9 cellular contexts compared by ENCODE assay signal in genomic region chr4:123340381-123340701, GRCh38. TPM values are rescaled to one million over a fixed set of nuclear protein-coding genes. Genes with fewer than 3 reads are reported as not detected.
A peak's percentile ranks its signal among the peaks of the same experiment; 100 is the strongest.
DNase-seq lines count a peak whose midpoint lies in the region; ATAC-seq and TF ChIP-seq lines count a peak whose summit lies in the region.
"Had no signal": no experiment of that assay in that cellular context is flagged by ENCODE, and none has a peak within 500 bp of the region (broad histone marks: within the 10 kb centered on the region; RNA-seq: fewer than 3 reads in every experiment).

No MANE protein-coding gene starts in this region.

- no peaks in the 10 kb centered on the region for H3K27me3 ChIP-seq in SK-N-SH (ENCODE audit: insufficient read depth)

- no peak overlapping the region for H3K9ac ChIP-seq in SK-N-SH

- H3K36me3 ChIP-seq in SK-N-SH (replicated peaks in 1 of 2; ENCODE audit: control insufficient read depth in 1 of 2, insufficient read depth in 2 of 2, low read length in 1 of 2): no peaks in the 10 kb centered on the region

- ATAC-seq in HG03108 (IDR thresholded peaks at IDR 0.05; ENCODE audit: unreplicated experiment): no peak

- H4K20me1 ChIP-seq in SK-N-SH (ENCODE audit: insufficient read depth): no peaks in the 10 kb centered on the region

- TF ChIP-seq CTCF in HFF-Myc (IDR thresholded peaks at IDR 0.05; ENCODE audit: low read depth, low read length, missing control alignments) (no peak), SK-N-SH (IDR thresholded peaks at IDR 0.05) (no peak)

- no peaks in the 10 kb centered on the region for H3K79me2 ChIP-seq in SK-N-SH (ENCODE audit: insufficient read depth)

- no peaks in the 10 kb centered on the region for H3F3A ChIP-seq in SK-N-SH (replicated peaks; ENCODE audit: insufficient read depth)

- H3K4me1 ChIP-seq in SK-N-SH (ENCODE audit: control insufficient read depth in 1 of 2, insufficient read depth in 2 of 2, low read depth in 1 of 2, low read length in 1 of 2): no peaks in the 10 kb centered on the region

- no peak overlapping the region for H3K27ac ChIP-seq in SK-N-SH (ENCODE audit: low read depth in 2 of 2, low read length in 1 of 2)

- no peak overlapping the region for H3K4me2 ChIP-seq in SK-N-SH

- H3K4me3 ChIP-seq in HFF-Myc (replicated peaks; ENCODE audit: low read depth, low read length): no peak overlapping the region
- H3K4me3 ChIP-seq in SK-N-SH (ENCODE audit: low read depth in 2 of 2, low read length in 1 of 2): no peak overlapping the region

- peak; percentile 63 for DNase-seq in HFF-Myc (ENCODE audit: extremely low read depth, low read depth)
- no peak for DNase-seq in SK-N-SH
- DNase-seq in glomerular endothelial cell (ENCODE audit: extremely low read depth, low read depth, low spot score): peak; percentile 93
- DNase-seq in stromal cell of bone marrow (ENCODE audit: low read depth): peak; percentile 85
- no peak for DNase-seq in activated CD4-positive, alpha-beta T cell treated with anti-CD3 and anti-CD28 coated beads, Interleukin-2, amount 50 U/mL, for 1 hour
- no peak for DNase-seq in epidermal melanocyte (ENCODE audit: insufficient read length, low spot score)
- DNase-seq in SKM-1 (lab: John Stamatoyannopoulos, UW; ENCODE audit: unreplicated experiment): no peak
- DNase-seq: mesendoderm had no signal

- H3K9me3 ChIP-seq in SK-N-SH: no peaks in the 10 kb centered on the region

- no peak for TF ChIP-seq RAD21 in SK-N-SH (IDR thresholded peaks at IDR 0.05; ENCODE audit: low read length)

- H3K9me2 ChIP-seq in SK-N-SH: no peaks in the 10 kb centered on the region

- POLR2A ChIA-PET in SK-N-SH (lab: Yijun Ruan, JAX): no interaction called here

- CTCF ChIA-PET in SK-N-SH (lab: Yijun Ruan, JAX): interaction anchor here (0.8 kb wide), 1 partner anchor 12 kb away, joined by 3 read pairs; no protein-coding TSS in a partner anchor

- 60% methylated on average over 7 of the region's 7 CpGs for WGBS in SK-N-SH (ENCODE audit: low lambda C conversion rate)

- TF ChIP-seq EP300 in SK-N-SH (IDR thresholded peaks at IDR 0.05; ENCODE audit: borderline replicate concordance in 1 of 2, low read depth in 1 of 2, low read length in 1 of 2): no peak

- peak overlapping the region; percentile 65; the same call in 1 of the 2 replicates for H2AFZ ChIP-seq in SK-N-SH (ENCODE audit: low read depth)

TF ChIP-seq in SK-N-SH, 30 proteins besides CTCF, POLR2A, EP300 and RAD21:
- TF ChIP-seq IRF3 (IDR thresholded peaks at IDR 0.05; ENCODE audit: low read depth, low read length): no peak
- TF ChIP-seq, protein P1, sequence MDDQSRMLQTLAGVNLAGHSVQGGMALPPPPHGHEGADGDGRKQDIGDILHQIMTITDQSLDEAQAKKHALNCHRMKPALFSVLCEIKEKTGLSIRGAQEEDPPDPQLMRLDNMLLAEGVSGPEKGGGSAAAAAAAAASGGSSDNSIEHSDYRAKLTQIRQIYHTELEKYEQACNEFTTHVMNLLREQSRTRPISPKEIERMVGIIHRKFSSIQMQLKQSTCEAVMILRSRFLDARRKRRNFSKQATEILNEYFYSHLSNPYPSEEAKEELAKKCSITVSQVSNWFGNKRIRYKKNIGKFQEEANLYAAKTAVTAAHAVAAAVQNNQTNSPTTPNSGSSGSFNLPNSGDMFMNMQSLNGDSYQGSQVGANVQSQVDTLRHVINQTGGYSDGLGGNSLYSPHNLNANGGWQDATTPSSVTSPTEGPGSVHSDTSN (IDR thresholded peaks at IDR 0.05): no peak
- no peak for TF ChIP-seq RFX5 (IDR thresholded peaks at IDR 0.05; ENCODE audit: low read length)
- TF ChIP-seq MAX (IDR thresholded peaks at IDR 0.05; ENCODE audit: low read depth): peak; percentile 42; the same call in 1 of the 2 replicates
- TF ChIP-seq, protein P2, sequence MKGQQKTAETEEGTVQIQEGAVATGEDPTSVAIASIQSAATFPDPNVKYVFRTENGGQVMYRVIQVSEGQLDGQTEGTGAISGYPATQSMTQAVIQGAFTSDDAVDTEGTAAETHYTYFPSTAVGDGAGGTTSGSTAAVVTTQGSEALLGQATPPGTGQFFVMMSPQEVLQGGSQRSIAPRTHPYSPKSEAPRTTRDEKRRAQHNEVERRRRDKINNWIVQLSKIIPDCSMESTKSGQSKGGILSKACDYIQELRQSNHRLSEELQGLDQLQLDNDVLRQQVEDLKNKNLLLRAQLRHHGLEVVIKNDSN (IDR thresholded peaks at IDR 0.05; ENCODE audit: borderline replicate concordance, low read depth): no peak
- peak; percentile 74 for TF ChIP-seq FOSL2 (IDR thresholded peaks at IDR 0.05; ENCODE audit: borderline replicate concordance, low read depth)
- TF ChIP-seq POLR2AphosphoS5 (IDR thresholded peaks at IDR 0.05; ENCODE audit: low read depth, low read length): no peak

RNA-seq across cellular contexts. Expression of gene SPRY1, which starts 56.3 kb away (rescaled TPM):
- 9.2 and 12.4 TPM in 2 replicates for polyA plus RNA-seq in SK-N-SH (2012; rRNA removed)
- polyA plus RNA-seq in SK-N-SH (2012; cell fraction: cytosol; rRNA removed): 11.2 and 13.1 TPM in 2 replicates
- polyA plus RNA-seq in SK-N-SH (2012; cell fraction: nucleus; rRNA removed): 11.7 and 15.6 TPM in 2 replicates
- total RNA-seq in glomerular endothelial cell: 22.0 and 87.3 TPM in 2 replicates

Comparison
In these comparisons a context has a peak if more than half of its experiments do, and no peak if none do; other contexts are left out.
1. DNase-seq: peak in HFF-Myc (single experiment), glomerular endothelial cell (single experiment) and stromal cell of bone marrow (single experiment); none in SK-N-SH (single experiment), activated CD4-positive, alpha-beta T cell treated with anti-CD3 and anti-CD28 coated beads, Interleukin-2, amount 50 U/mL, for 1 hour (single experiment), epidermal melanocyte (single experiment) and SKM-1 (single experiment).